ENCODE assay signal across 10 cellular contexts in the genomic region with DNA sequence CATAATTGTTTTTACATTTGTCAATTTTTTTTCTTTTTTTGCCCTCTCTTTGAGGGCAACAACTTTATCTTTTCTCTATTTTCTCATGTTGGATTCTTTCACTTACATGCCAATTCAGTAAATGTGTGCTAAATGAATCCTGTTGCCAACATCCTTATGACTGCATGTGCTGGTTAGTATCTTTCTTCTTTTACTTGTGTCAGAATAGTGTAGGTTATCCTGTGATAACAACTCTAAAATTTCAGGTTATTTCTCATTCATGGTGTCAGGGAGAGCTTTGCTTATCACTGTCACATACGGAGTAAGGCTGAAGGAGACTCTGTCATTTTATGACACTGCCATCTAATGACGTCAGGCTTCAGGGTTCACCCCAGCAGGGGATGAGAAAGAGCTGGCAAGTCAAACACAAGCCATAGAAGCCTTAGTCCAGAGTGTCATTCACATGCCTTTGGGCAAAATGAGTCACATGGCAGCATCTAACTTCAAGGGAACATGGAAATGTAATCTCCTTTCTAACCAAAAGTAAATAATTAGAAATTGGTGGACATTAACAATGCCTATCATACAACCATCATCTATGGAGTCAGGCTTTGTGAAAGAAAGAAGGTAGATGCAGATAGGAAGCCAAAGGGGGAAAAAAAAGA.
DNase-seq lines count a peak whose midpoint lies in the region; ATAC-seq and TF ChIP-seq lines count a peak whose summit lies in the region.
"Had no signal": no experiment of that assay in that cellular context is flagged by ENCODE, and none has a peak within 500 bp of the region (broad histone marks: within the 10 kb centered on the region; RNA-seq: fewer than 3 reads in every experiment).

No MANE protein-coding gene starts in this region.

- no peaks in the 10 kb centered on the region for H3K36me3 ChIP-seq in Caco-2 (ENCODE audit: control insufficient read depth, insufficient read depth, low read length)
- H3K36me3 ChIP-seq in H7 (replicated peaks; ENCODE audit: control insufficient read depth, insufficient read depth, low read length): no peaks in the 10 kb centered on the region

- no peak for TF ChIP-seq CTCF in Caco-2 (IDR thresholded peaks at IDR 0.05; ENCODE audit: insufficient read depth in 1 of 2, low read depth in 1 of 2, low read length in 1 of 2, severe bottlenecking in 1 of 2, unreplicated experiment in 1 of 2)
- no peak for TF ChIP-seq CTCF in HFFc6 (IDR thresholded peaks at IDR 0.05)
- no peak for TF ChIP-seq CTCF in activated B cell treated with CpG ODN at 0.5 μM for 24 hours (IDR thresholded peaks at IDR 0.05)

- H3K27me3 Mint-ChIP-seq in Caco-2 (ENCODE audit: insufficient read depth, unreplicated experiment) (no peaks in the 10 kb centered on the region), HFFc6 (ENCODE audit: insufficient read depth) (no peaks in the 10 kb centered on the region; the same call in none of the 2 replicates), activated B cell treated with CpG ODN at 0.5 μM for 24 hours (no peaks in the 10 kb centered on the region), memory B cell (no peaks in the 10 kb centered on the region)

- CTCF ChIA-PET in Caco-2 (lab: Charles Lee): no interaction called here
- CTCF ChIA-PET in activated B cell treated with CpG ODN at 0.5 μM for 24 hours (lab: Charles Lee): interaction anchor here (0.6 to 2.6 kb wide), 8 partner anchors 9 to 407 kb away, joined by 3 to 15 read pairs (median 6); a partner anchor contains a TSS

- POLR2A ChIA-PET in Caco-2 (lab: Charles Lee) (interaction anchor here (0.6 kb wide), 1 partner anchor 178 kb away, joined by 3 read pairs; no protein-coding TSS in a partner anchor), activated B cell treated with CpG ODN at 0.5 μM for 24 hours (lab: Charles Lee) (interaction anchor here (1.0 to 6.0 kb wide), 12 partner anchors 9 to 242 kb away, joined by 3 to 62 read pairs (median 4); a partner anchor contains a TSS)

- DNase-seq in Caco-2 (peak; percentile 46 to 77), HFFc6 (peak; percentile 88), activated B cell treated with CpG ODN at 0.5 μM for 24 hours (no peak), memory B cell (ENCODE audit: low spot score in 2 of 2) (no peak), H7 (no peak), NCI-H345 (lab: John Stamatoyannopoulos, UW) (no peak), hepatic stellate cell (ENCODE audit: low spot score) (no peak), OCI-M2 (lab: John Stamatoyannopoulos, UW; ENCODE audit: unreplicated experiment) (no peak)
- DNase-seq: left ventricle myocardium superior, SK-N-SH had no signal

- no peak overlapping the region for H3K27ac Mint-ChIP-seq in Caco-2 (ENCODE audit: unreplicated experiment)
- peak overlapping the region; percentile 94 for H3K27ac Mint-ChIP-seq in HFFc6
- H3K27ac Mint-ChIP-seq in activated B cell treated with CpG ODN at 0.5 μM for 24 hours: peak overlapping the region; percentile 90
- peak overlapping the region; percentile 100 for H3K27ac Mint-ChIP-seq in memory B cell

- intact Hi-C loops in Caco-2 (cut with micrococcal nuclease; ENCODE audit: unreplicated experiment) (no loop called here), activated B cell treated with CpG ODN at 0.5 μM for 24 hours (cut with micrococcal nuclease) (loop anchor here (2.0 to 10.0 kb wide), 3 partner anchors 152 to 786 kb away; a partner anchor contains a TSS)

- no peaks in the 10 kb centered on the region for H3K36me3 Mint-ChIP-seq in Caco-2 (ENCODE audit: insufficient read depth, unreplicated experiment)
- no peaks in the 10 kb centered on the region for H3K36me3 Mint-ChIP-seq in HFFc6 (ENCODE audit: low read depth)
- H3K36me3 Mint-ChIP-seq in activated B cell treated with CpG ODN at 0.5 μM for 24 hours (ENCODE audit: low read depth): peaks cover 3% of the 10 kb centered on the region
- no peaks in the 10 kb centered on the region for H3K36me3 Mint-ChIP-seq in memory B cell

- peaks cover 48% of the 10 kb centered on the region for H3K4me1 ChIP-seq in Caco-2

- H3K27me3 ChIP-seq in Caco-2 (replicated peaks; ENCODE audit: control insufficient read depth, insufficient read depth, low read length): no peaks in the 10 kb centered on the region
- no peaks in the 10 kb centered on the region for H3K27me3 ChIP-seq in H7 (ENCODE audit: control insufficient read depth, insufficient read depth, low read length)

- no TSS peak for BruUV-seq in Caco-2 (replicated peaks; lab: Mats Ljungman, UMichigan)

- H3K4me3 ChIP-seq in Caco-2 (ENCODE audit: low read depth, low read length) (no peak overlapping the region), H7 (ENCODE audit: insufficient read depth, low read depth, low read length) (no peak overlapping the region)

- H3K9me3 ChIP-seq in Caco-2: no peaks in the 10 kb centered on the region
- H3K9me3 ChIP-seq: SK-N-SH had no signal

- H3K4me3 Mint-ChIP-seq in Caco-2 (ENCODE audit: unreplicated experiment) (no peak overlapping the region), HFFc6 (peak overlapping the region; percentile 42), activated B cell treated with CpG ODN at 0.5 μM for 24 hours (peak overlapping the region; percentile 36), memory B cell (peak overlapping the region; percentile 74)

- H3K4me1 Mint-ChIP-seq in Caco-2 (ENCODE audit: low read depth, unreplicated experiment) (peaks cover 30% of the 10 kb centered on the region), HFFc6 (ENCODE audit: low read depth) (peaks cover 58% of the 10 kb centered on the region), activated B cell treated with CpG ODN at 0.5 μM for 24 hours (peaks cover 56% of the 10 kb centered on the region), memory B cell (peaks cover 36% of the 10 kb centered on the region)

- no peaks in the 10 kb centered on the region for H3K9me3 Mint-ChIP-seq in Caco-2 (ENCODE audit: unreplicated experiment)
- no peaks in the 10 kb centered on the region for H3K9me3 Mint-ChIP-seq in HFFc6
- no peaks in the 10 kb centered on the region for H3K9me3 Mint-ChIP-seq in activated B cell treated with CpG ODN at 0.5 μM for 24 hours
- H3K9me3 Mint-ChIP-seq in memory B cell: no peaks in the 10 kb centered on the region

- ATAC-seq in activated B cell treated with CpG ODN at 0.5 μM for 24 hours (ENCODE audit: low read depth) (peak; percentile 51), memory B cell (ENCODE audit: low read depth) (peak; percentile 36)
- ATAC-seq: left ventricle myocardium superior had no signal

Comparison
In these comparisons a context has a peak if more than half of its experiments do, and no peak if none do; other contexts are left out.
1. DNase-seq: peak in Caco-2 (2 of 2) and HFFc6 (single experiment); none in activated B cell treated with CpG ODN at 0.5 μM for 24 hours (single experiment), memory B cell (0 of 2), H7 (single experiment), NCI-H345 (single experiment), hepatic stellate cell (single experiment) and OCI-M2 (single experiment).